Comparison of ENCODE assay signal across 14 cellular contexts in genomic region chr1:180909005-180909414, GRCh38. TPM values are rescaled to one million over a fixed set of nuclear protein-coding genes. Genes with fewer than 3 reads are reported as not detected.
DNase-seq lines count a peak whose midpoint lies in the region; ATAC-seq, FAIRE-seq and TF ChIP-seq lines count a peak whose summit lies in the region.
"Had no signal": no experiment of that assay in that cellular context is flagged by ENCODE, and none has a peak within 500 bp of the region (broad histone marks: within the 10 kb centered on the region; RNA-seq: fewer than 3 reads in every experiment).

No MANE protein-coding gene starts in this region.

- no peak for TF ChIP-seq CTCF in GM12878 (IDR thresholded peaks at IDR 0.05 in 2 of 3, conservative IDR thresholded peaks at IDR 0.05 in 1 of 3; ENCODE audit: control insufficient read depth in 2 of 3, extremely low read depth in 1 of 3, insufficient read depth in 1 of 3, low read depth in 3 of 3, low read length in 3 of 3)
- no peak for TF ChIP-seq CTCF in MCF 10A (IDR thresholded peaks at IDR 0.05; ENCODE audit: unreplicated experiment)

- no peaks in the 10 kb centered on the region for H3K4me1 Mint-ChIP-seq in MCF 10A (ENCODE audit: insufficient read depth, unreplicated experiment)

- no peaks in the 10 kb centered on the region; the same call in 1 of the 3 replicates for H3K9me3 ChIP-seq in GM12878 (replicated peaks; ENCODE audit: control insufficient read depth, insufficient read depth, low read length)
- H3K9me3 ChIP-seq: neutrophil had no signal

- H3K79me2 ChIP-seq in GM12878 (ENCODE audit: control insufficient read depth, insufficient read depth, low read length): no peaks in the 10 kb centered on the region

- H3K4me1 ChIP-seq in GM12878 (ENCODE audit: control insufficient read depth, insufficient read depth, low read length): peaks cover 22% of the 10 kb centered on the region

- H3K27ac Mint-ChIP-seq in MCF 10A (ENCODE audit: low read depth, unreplicated experiment): no peak overlapping the region

- H3K27me3 ChIP-seq in GM12878 (replicated peaks in 1 of 2; ENCODE audit: control insufficient read depth in 2 of 2, insufficient read depth in 2 of 2, low read length in 1 of 2): peaks cover 0 to 3% of the 10 kb centered on the region in 2 experiments; a peak in 1 of 4 replicates

- H3K36me3 Mint-ChIP-seq in MCF 10A (ENCODE audit: insufficient read depth, unreplicated experiment): no peaks in the 10 kb centered on the region

- no peaks in the 10 kb centered on the region for H3K36me3 ChIP-seq in GM12878 (ENCODE audit: control insufficient read depth in 2 of 2, insufficient read depth in 2 of 2, low read length in 1 of 2)
- H3K36me3 ChIP-seq: neutrophil had no signal

- POLR2A ChIA-PET in GM12878 (lab: Charles Lee): interaction anchor here (0.6 to 1.5 kb wide), 8 partner anchors 10 to 244 kb away, joined by 3 to 7 read pairs (median 4); partner anchors contain the start of genes MR1 and STX6
- POLR2A ChIA-PET in MCF 10A (lab: Yijun Ruan, JAX): no interaction called here

- no peak for TF ChIP-seq POLR2A in GM12878 (IDR thresholded peaks at IDR 0.05; ENCODE audit: low read depth, low read length)

- no peak overlapping the region for H3K4me3 Mint-ChIP-seq in MCF 10A (ENCODE audit: unreplicated experiment)
- H3K4me3 Mint-ChIP-seq: stimulated activated naive CD8-positive, alpha-beta T cell treated with anti-CD3 and anti-CD28 coated beads, Interleukin-15, amount 100 ng/mL, for 72 hours had no signal

- RAD21 ChIA-PET in GM12878 (lab: Charles Lee; ENCODE audit: unreplicated experiment): interaction anchor here (0.9 to 3.0 kb wide), 19 partner anchors 8 to 278 kb away, joined by 3 to 31 read pairs (median 7); partner anchors contain the start of gene XPR1

- TF ChIP-seq RAD21 in GM12878 (IDR thresholded peaks at IDR 0.05; ENCODE audit: insufficient read depth, low read depth, low read length): no peak

- H3K4me2 ChIP-seq in GM12878 (ENCODE audit: control insufficient read depth, insufficient read depth): peak overlapping the region; percentile 85

- no peaks in the 10 kb centered on the region for H3K27me3 Mint-ChIP-seq in MCF 10A (ENCODE audit: insufficient read depth, unreplicated experiment)

- DNase-seq in GM12878 (ENCODE audit: low read depth, low spot score) (peak; percentile 42), NCI-H2029 (lab: John Stamatoyannopoulos, UW) (no peak), MCF 10A (ENCODE audit: unreplicated experiment) (no peak), germinal center (ENCODE audit: low spot score) (no peak)
- no peak for DNase-seq in activated naive CD4-positive, alpha-beta T cell (lab: John Stamatoyannopoulos, UW)
- DNase-seq: activated naive CD4-positive, alpha-beta T cell treated with Interleukin-2 at 50 U/mL for 16 hours; NCI-H446; SHP77 treated with DMSO at 0.1 percent for 48 hours had no signal

- peak; percentile 42 for ATAC-seq in GM18502 (IDR thresholded peaks at IDR 0.05; ENCODE audit: poor library complexity, unreplicated experiment)
- ATAC-seq in GM19452 (IDR thresholded peaks at IDR 0.05; ENCODE audit: unreplicated experiment): peak; percentile 34
- ATAC-seq in HG02938 (IDR thresholded peaks at IDR 0.05; ENCODE audit: unreplicated experiment): peak; percentile 20
- peak; percentile 58 for ATAC-seq in GM12878
- ATAC-seq: stimulated activated naive CD8-positive, alpha-beta T cell treated with anti-CD3 and anti-CD28 coated beads, Interleukin-15, amount 100 ng/mL, for 72 hours had no signal

- intact Hi-C loops in GM12878 (cut with micrococcal nuclease; ENCODE audit: unreplicated experiment): no loop called here
- intact Hi-C loops in MCF 10A (cut with micrococcal nuclease): no loop called here

- peak in 1 of 2 experiments; percentile 35; a peak in 2 of 4 replicates for TF ChIP-seq EP300 in GM12878 (IDR thresholded peaks at IDR 0.05; ENCODE audit: borderline replicate concordance in 1 of 2, control insufficient read depth in 1 of 2, low read depth in 2 of 2, low read length in 2 of 2)

- in situ Hi-C loops in GM12878 (cut with MboI): no loop called here

- H3K27ac ChIP-seq in GM12878 (ENCODE audit: control insufficient read depth, insufficient read depth): peak overlapping the region; percentile 43
- H3K27ac ChIP-seq: C4-2B, neutrophil had no signal

- FAIRE-seq in GM12878 (lab: Jason Lieb, UNC): peak; percentile 93

- 0% methylated on average over 3 of the region's 3 CpGs for WGBS in GM12878 (ENCODE audit: insufficient coverage, insufficient replicate concordance, low lambda C conversion rate, missing lambda C conversion rate)

- H4K20me1 ChIP-seq in GM12878 (ENCODE audit: control insufficient read depth, insufficient read depth): no peaks in the 10 kb centered on the region

- peak overlapping the region; percentile 36 for H2AFZ ChIP-seq in GM12878 (ENCODE audit: control insufficient read depth, low read depth, low read length)

- no peak overlapping the region for H3K9ac ChIP-seq in GM12878 (ENCODE audit: control insufficient read depth, insufficient read depth, low read length)

- SMC1A ChIA-PET in GM12878 (lab: Charles Lee; ENCODE audit: uncharacterized antibody, unreplicated experiment): interaction anchor here (0.6 to 19.3 kb wide), 23 partner anchors 9 to 407 kb away, joined by 3 to 304 read pairs (median 4); partner anchors contain the start of genes ACBD6, MR1 and STX6

- no TSS peak for BruUV-seq in GM12878 (replicated peaks; lab: Mats Ljungman, UMichigan)
- no TSS peak for BruUV-seq in MCF 10A (replicated peaks; lab: Mats Ljungman, UMichigan)

- CTCF ChIA-PET in GM12878 (lab: Yijun Ruan, JAX): interaction anchor here (0.9 to 19.8 kb wide), 11 partner anchors 8 to 574 kb away, joined by 3 to 344 read pairs (median 3); partner anchors contain the start of gene CACNA1E
- CTCF ChIA-PET in MCF 10A (lab: Yijun Ruan, JAX): interaction anchor here (0.8 kb wide), 1 partner anchor 259 kb away, joined by 3 read pairs; no protein-coding TSS in a partner anchor

- H3K9me3 Mint-ChIP-seq in MCF 10A (ENCODE audit: unreplicated experiment): peaks cover 7% of the 10 kb centered on the region

- H3K4me3 ChIP-seq in GM12878: peak overlapping the region; percentile 26; the same call in 1 of the 2 replicates

TF ChIP-seq in GM12878, 131 proteins besides CTCF, POLR2A, EP300 and RAD21 (continues in another document):
- peak; percentile 93 for TF ChIP-seq NBN (IDR thresholded peaks at IDR 0.05)
- peak; percentile 42 for TF ChIP-seq SKIL (IDR thresholded peaks at IDR 0.05; ENCODE audit: low read depth, poor library complexity, severe bottlenecking)

RNA-seq across cellular contexts. Expression of gene KIAA1614, which starts 3.7 kb away (rescaled TPM):
- 0.54 and 0.58 TPM in 2 replicates for total RNA-seq in GM12878 (2013; cell fraction: nucleolus; rRNA removed)
- total RNA-seq in GM12878 (2014; rRNA removed) (0.05 and 0.28 TPM in 2 replicates), GM12878 (2014; rRNA removed; fragmentation: Illumina TruSeq; extraction: Trizol) (0.04 and 0.09 TPM in 2 replicates), GM12878 (2021) (0.24 and 0.26 TPM in 2 replicates), MCF 10A (2022) (0.66 and 1.1 TPM in 2 replicates)
- polyA plus RNA-seq in GM12878 (2011; ENCODE audit: low read depth): 0.24 TPM
- polyA plus RNA-seq in GM12878 (2011; rRNA removed) (0.31 and 0.59 TPM in 2 replicates), GM12878 (2014; fragmentation: Illumina TruSeq; extraction: Trizol) (0.03 TPM in 2 replicates), GM12878 (2014; fragmentation: Nextera tagmentation; extraction: Ambion mirVana) (under 1 TPM in 1 of 2 experiments, not detected in 1; 0.03 TPM), GM12878 (2014; rRNA removed) (0.36 and 1.0 TPM in 2 replicates), GM12878 (2016; fragmentation: Nextera tagmentation; extraction: Ambion mirVana) (under 1 TPM; 0.09 to 0.27 TPM)
- polyA plus RNA-seq in GM12878 (2011; cell fraction: cytosol; rRNA removed): 0.28 and 0.69 TPM in 2 replicates
- polyA plus RNA-seq in GM12878 (2011; cell fraction: nucleus; rRNA removed): 1.7 TPM in 2 replicates
- polyA plus RNA-seq in GM12878 (2012): 0.24 and 0.38 TPM in 2 replicates
- polyA minus RNA-seq in GM12878 (2011; rRNA and poly(A)+ RNA removed): 0.44 and 2.0 TPM in 2 replicates
- polyA minus RNA-seq in GM12878 (2011; cell fraction: cytosol; rRNA and poly(A)+ RNA removed): 0.27 and 2.4 TPM in 2 replicates
- 0.73 and 1.1 TPM in 2 replicates for polyA minus RNA-seq in GM12878 (2011; cell fraction: nucleus; rRNA and poly(A)+ RNA removed)
